In the genomic region with DNA sequence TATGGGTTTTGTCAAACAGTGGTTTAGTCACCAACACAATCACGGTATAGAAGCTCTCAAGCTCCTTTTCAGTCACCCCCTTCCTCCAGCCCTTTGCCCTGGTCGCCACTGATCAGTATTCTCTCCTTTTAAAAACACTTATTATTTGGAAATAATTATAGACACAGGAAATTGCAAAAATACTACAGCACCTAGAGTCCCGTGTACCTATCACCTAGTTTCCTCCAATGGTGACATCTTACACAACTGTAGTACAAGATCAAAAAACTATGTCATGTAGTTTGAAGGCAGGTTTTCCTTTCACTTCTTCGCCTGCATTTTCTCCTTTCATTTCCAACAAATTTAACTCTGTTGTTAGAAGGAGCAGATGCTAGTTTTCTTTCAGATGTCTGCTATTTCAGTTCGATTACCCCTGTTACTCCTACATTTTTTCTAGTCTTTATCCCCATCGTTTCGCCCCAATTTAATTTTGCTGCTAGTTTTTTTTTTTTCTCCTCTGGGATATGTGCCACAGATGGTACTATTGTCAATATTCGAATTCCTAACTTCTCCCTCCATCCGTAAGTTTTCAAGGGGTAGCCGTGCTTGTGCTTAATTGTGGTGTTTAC, we compare ENCODE assay signal across 8 cellular contexts. TPM values are rescaled to one million over a fixed set of nuclear protein-coding genes. Genes with fewer than 3 reads are reported as not detected.
DNase-seq lines count a peak whose midpoint lies in the region; ATAC-seq and TF ChIP-seq lines count a peak whose summit lies in the region.

No MANE protein-coding gene starts in this region.

- H3K27me3 Mint-ChIP-seq in mesothelial cell of epicardium (ENCODE audit: low read depth) = no peaks in the 10 kb centered on the region

- intact Hi-C loops in upper lobe of right lung (cut with DNase I) = no loop called here

- H3K27ac Mint-ChIP-seq in mesothelial cell of epicardium = peak overlapping the region; percentile 94

- ATAC-seq in upper lobe of right lung = no peak

- H3K27me3 ChIP-seq in SJCRH30 (no peaks in the 10 kb centered on the region), upper lobe of right lung (no peaks in the 10 kb centered on the region)

- H3K9me3 ChIP-seq in SJCRH30 (replicated peaks) (no peaks in the 10 kb centered on the region), upper lobe of right lung (no peaks in the 10 kb centered on the region)

- peak overlapping the region; percentile 97 for H3K27ac ChIP-seq in SJCRH30
- H3K27ac ChIP-seq in upper lobe of right lung = peak overlapping the region; percentile 98

- H3K36me3 Mint-ChIP-seq in mesothelial cell of epicardium = no peaks in the 10 kb centered on the region

- H3K4me3 ChIP-seq in HFF-Myc (replicated peaks; ENCODE audit: low read depth, low read length) (peak overlapping the region; percentile 72), SJCRH30 (peak overlapping the region; percentile 77), upper lobe of right lung (peak overlapping the region; percentile 69)

- no peaks in the 10 kb centered on the region for H3K9me3 Mint-ChIP-seq in mesothelial cell of epicardium

- no peak for TF ChIP-seq CTCF in HFF-Myc (IDR thresholded peaks at IDR 0.05; ENCODE audit: low read depth, low read length, missing control alignments)
- TF ChIP-seq CTCF in mesothelial cell of epicardium (IDR thresholded peaks at IDR 0.05; ENCODE audit: unreplicated experiment) = no peak
- no peak for TF ChIP-seq CTCF in upper lobe of right lung (IDR thresholded peaks at IDR 0.05)

- peaks cover 34% of the 10 kb centered on the region for H3K4me1 Mint-ChIP-seq in mesothelial cell of epicardium

- H3K4me3 Mint-ChIP-seq in mesothelial cell of epicardium = peak overlapping the region; percentile 76

- DNase-seq in NCI-H1092 treated with DMSO at 0.1 percent for 48 hours (lab: John Stamatoyannopoulos, UW) = peak; percentile 69
- no peak for DNase-seq in NCI-H1092 (lab: John Stamatoyannopoulos, UW)
- DNase-seq in HFF-Myc (ENCODE audit: extremely low read depth, low read depth) = no peak
- peak; percentile 7 to 58 for DNase-seq in SJCRH30
- DNase-seq in dermis blood vessel endothelial cell = peak; percentile 39
- no peak for DNase-seq in mesothelial cell of epicardium (ENCODE audit: low spot score in 2 of 2, unreplicated experiment in 2 of 2)
- no peak for DNase-seq in upper lobe of right lung
- no peak for DNase-seq in GOT3 (lab: John Stamatoyannopoulos, UW)

- no peaks in the 10 kb centered on the region for H3K36me3 ChIP-seq in SJCRH30
- H3K36me3 ChIP-seq in upper lobe of right lung = no peaks in the 10 kb centered on the region

- H3K4me1 ChIP-seq in SJCRH30 = peaks cover 7% of the 10 kb centered on the region
- H3K4me1 ChIP-seq in upper lobe of right lung = no peaks in the 10 kb centered on the region

RNA-seq across cellular contexts. Expression of a gene that starts 0.6 kb away (rescaled TPM):
- 12.1 and 13.1 TPM in 2 replicates for total RNA-seq in SJCRH30 (2014; rRNA removed; shearing (Covaris generic))
- total RNA-seq in dermis blood vessel endothelial cell (8.8 and 10.6 TPM in 2 replicates), mesothelial cell of epicardium (13.5 to 14.8 TPM (median 14.4 TPM) in 3 replicates), upper lobe of right lung (3.7 TPM)

Comparison
In these comparisons a context has a peak if more than half of its experiments do, and no peak if none do; other contexts are left out.
1. DNase-seq: peak in NCI-H1092 treated with DMSO at 0.1 percent for 48 hours (single experiment), SJCRH30 (2 of 2) and dermis blood vessel endothelial cell (single experiment); none in NCI-H1092 (single experiment), HFF-Myc (single experiment), mesothelial cell of epicardium (0 of 2), upper lobe of right lung (single experiment) and GOT3 (single experiment).
2. Peak in every context shown above with its lines, with median percentiles within 50 percentile points of each other: H3K4me3 ChIP-seq.